ENCODE assay signal across 8 cellular contexts in the genomic region with DNA sequence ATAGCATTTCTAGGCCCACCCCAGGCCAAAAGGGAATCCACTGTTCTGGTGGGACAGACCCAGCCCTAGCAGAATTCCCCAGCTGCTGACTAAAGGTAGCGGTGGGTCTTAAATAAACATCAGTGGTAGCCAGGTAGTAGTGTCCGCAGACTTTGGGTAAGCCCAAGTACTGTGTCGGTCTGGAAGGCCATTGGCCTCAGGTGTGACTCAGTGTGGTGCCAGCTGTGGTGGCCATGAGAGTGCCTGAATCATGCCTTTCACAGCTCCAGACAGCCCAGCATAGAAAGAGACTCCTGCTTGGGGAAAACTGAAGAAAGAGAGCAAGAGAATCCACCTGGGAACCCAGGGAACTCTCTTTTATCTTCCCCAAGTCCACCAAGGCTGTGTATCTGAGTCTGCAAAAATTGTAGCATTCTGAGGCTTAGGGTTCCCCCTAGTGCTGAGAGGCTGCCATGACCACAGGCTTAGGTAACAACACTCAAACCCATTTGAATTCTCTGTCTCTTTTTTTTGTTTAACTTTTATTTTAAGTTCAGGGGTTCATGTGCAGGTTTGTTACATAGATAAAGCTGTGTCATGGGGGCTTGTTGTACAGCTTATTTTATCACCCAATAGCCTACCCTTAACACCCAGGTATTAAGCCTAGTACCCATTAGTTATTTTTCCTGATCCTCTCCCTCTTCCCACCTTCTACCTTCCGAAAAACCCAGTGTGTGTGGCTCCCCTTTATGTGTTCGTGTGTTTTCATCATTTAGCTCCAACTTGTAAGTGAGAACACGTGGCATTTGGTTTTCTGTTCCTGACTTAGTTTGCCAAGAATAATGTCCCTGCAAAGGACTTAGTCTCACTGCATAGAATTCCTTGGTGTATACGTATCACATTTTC. TPM values are rescaled to one million over a fixed set of nuclear protein-coding genes. Genes with fewer than 3 reads are reported as not detected.
DNase-seq lines count a peak whose midpoint lies in the region; ATAC-seq, FAIRE-seq and TF ChIP-seq lines count a peak whose summit lies in the region.

No MANE protein-coding gene starts in this region.

- no peak for TF ChIP-seq POLR2A in endothelial cell of umbilical vein (IDR thresholded peaks at IDR 0.05; ENCODE audit: low read depth, low read length)

- H3K27ac ChIP-seq in endothelial cell of umbilical vein (ENCODE audit: insufficient read depth, low read depth, low read length): no peak overlapping the region

- no peak overlapping the region for H3K4me2 ChIP-seq in endothelial cell of umbilical vein (ENCODE audit: insufficient read depth, low read length)

- H3K4me3 ChIP-seq in endothelial cell of umbilical vein (replicated peaks in 1 of 3; ENCODE audit: insufficient read depth in 1 of 3, low read depth in 1 of 3, low read length in 3 of 3) (no peak overlapping the region), mucosa of descending colon (no peak overlapping the region)

- H3K27ac Mint-ChIP-seq in activated CD4-positive, alpha-beta memory T cell treated with anti-CD3 and anti-CD28 coated beads for 36 hours: no peak overlapping the region

- H2AFZ ChIP-seq in endothelial cell of umbilical vein (ENCODE audit: low read depth, low read length): no peak overlapping the region

- H3K9ac ChIP-seq in endothelial cell of umbilical vein (replicated peaks; ENCODE audit: extremely low read depth, insufficient read depth, low read length): no peak overlapping the region

- TF ChIP-seq CTCF in endothelial cell of umbilical vein (IDR thresholded peaks at IDR 0.05; ENCODE audit: extremely low read depth in 1 of 2, insufficient read depth in 1 of 2, low read depth in 1 of 2, low read length in 2 of 2) (peak; percentile 83 to 86), mucosa of descending colon (IDR thresholded peaks at IDR 0.05) (peak; percentile 59)

- intact Hi-C loops in activated CD4-positive, alpha-beta memory T cell treated with anti-CD3 and anti-CD28 coated beads for 36 hours (cut with micrococcal nuclease): loop anchor here (1.0 to 5.0 kb wide), 3 partner anchors 88 to 241 kb away; no protein-coding TSS in a partner anchor
- intact Hi-C loops in endothelial cell of umbilical vein (cut with micrococcal nuclease): loop anchor here (1.0 kb wide), 5 partner anchors 86 to 318 kb away; no protein-coding TSS in a partner anchor
- intact Hi-C loops in mucosa of descending colon (cut with DNase I, micrococcal nuclease): loop anchor here in 1 of 2 donors (2.0 kb wide), 1 partner anchor 242 kb away; no protein-coding TSS in a partner anchor

- peak; percentile 77 for ATAC-seq in mucosa of descending colon
- ATAC-seq in stimulated activated naive CD8-positive, alpha-beta T cell treated with anti-CD3 and anti-CD28 coated beads, Interleukin-15, Interleukin-2, amounts not matched to agents 100 U/mL and 50 U/mL, for 24 hours: peak; percentile 55
- no peak for ATAC-seq in HG02852 (IDR thresholded peaks at IDR 0.05; ENCODE audit: unreplicated experiment)

- peaks cover 2 to 4% of the 10 kb centered on the region in 2 experiments for H3K27me3 ChIP-seq in endothelial cell of umbilical vein (ENCODE audit: control insufficient read depth in 2 of 2, insufficient read depth in 2 of 2, low read length in 2 of 2)

- H3K36me3 Mint-ChIP-seq in activated CD4-positive, alpha-beta memory T cell treated with anti-CD3 and anti-CD28 coated beads for 36 hours: no peaks in the 10 kb centered on the region

- no peaks in the 10 kb centered on the region for H3K79me2 ChIP-seq in endothelial cell of umbilical vein (ENCODE audit: control insufficient read depth, insufficient read depth, low read length)

- peak; percentile 29 for DNase-seq in COLO668 (lab: John Stamatoyannopoulos, UW; ENCODE audit: unreplicated experiment)
- DNase-seq in GOT3 (lab: John Stamatoyannopoulos, UW): peak; percentile 32
- peak; percentile 36 for DNase-seq in NCI-H2227 (lab: John Stamatoyannopoulos, UW; ENCODE audit: unreplicated experiment)
- DNase-seq in activated CD4-positive, alpha-beta memory T cell treated with anti-CD3 and anti-CD28 coated beads for 36 hours: peak; percentile 67
- peak; percentile 73 for DNase-seq in endothelial cell of umbilical vein (ENCODE audit: low read depth, low spot score)
- DNase-seq in mucosa of descending colon: peak in 2 of 3 donors; percentile 55 to 79
- DNase-seq in stimulated activated naive CD8-positive, alpha-beta T cell treated with anti-CD3 and anti-CD28 coated beads, Interleukin-15, Interleukin-2, amounts not matched to agents 100 U/mL and 50 U/mL, for 24 hours: peak; percentile 49

- H3K9me3 ChIP-seq in endothelial cell of umbilical vein (replicated peaks; ENCODE audit: control insufficient read depth, insufficient read depth, low read length): no peaks in the 10 kb centered on the region
- no peaks in the 10 kb centered on the region for H3K9me3 ChIP-seq in mucosa of descending colon

- dilution Hi-C loops in endothelial cell of umbilical vein (cut with MboI; ENCODE audit: extremely low pct_ligation_motif_present, low sequenced_read_pairs): no loop called here

- no peaks in the 10 kb centered on the region for H3K4me1 ChIP-seq in endothelial cell of umbilical vein (ENCODE audit: control insufficient read depth, extremely low read depth, insufficient read depth, low read length)
- no peaks in the 10 kb centered on the region for H3K4me1 ChIP-seq in mucosa of descending colon (ENCODE audit: low read depth)

- H3K4me3 Mint-ChIP-seq in activated CD4-positive, alpha-beta memory T cell treated with anti-CD3 and anti-CD28 coated beads for 36 hours: no peak overlapping the region

- no TSS peak for BruUV-seq in endothelial cell of umbilical vein (replicated peaks; lab: Mats Ljungman, UMichigan)

- CTCF ChIA-PET in activated CD4-positive, alpha-beta memory T cell treated with anti-CD3 and anti-CD28 coated beads for 36 hours (lab: Charles Lee): interaction anchor here (0.7 to 3.3 kb wide), 13 partner anchors 11 to 440 kb away, joined by 3 to 23 read pairs (median 4); no protein-coding TSS in a partner anchor
- CTCF ChIA-PET in endothelial cell of umbilical vein (lab: Charles Lee): interaction anchor here (1.2 to 4.5 kb wide), 5 partner anchors 87 to 236 kb away, joined by 3 to 35 read pairs (median 4); no protein-coding TSS in a partner anchor

- H3K36me3 ChIP-seq in endothelial cell of umbilical vein (ENCODE audit: control insufficient read depth in 2 of 2, extremely low read depth in 1 of 2, insufficient read depth in 2 of 2, low read length in 2 of 2) (no peaks in the 10 kb centered on the region), mucosa of descending colon (ENCODE audit: low read depth) (no peaks in the 10 kb centered on the region)

- FAIRE-seq in endothelial cell of umbilical vein (lab: Jason Lieb, UNC): peak; percentile 74

- H3K9me3 Mint-ChIP-seq in activated CD4-positive, alpha-beta memory T cell treated with anti-CD3 and anti-CD28 coated beads for 36 hours: no peaks in the 10 kb centered on the region

- H3K27me3 Mint-ChIP-seq in activated CD4-positive, alpha-beta memory T cell treated with anti-CD3 and anti-CD28 coated beads for 36 hours: peaks cover 3% of the 10 kb centered on the region

- H3K4me1 Mint-ChIP-seq in activated CD4-positive, alpha-beta memory T cell treated with anti-CD3 and anti-CD28 coated beads for 36 hours (ENCODE audit: low read depth): no peaks in the 10 kb centered on the region

- no peaks in the 10 kb centered on the region for H4K20me1 ChIP-seq in endothelial cell of umbilical vein (replicated peaks; ENCODE audit: control insufficient read depth, extremely low read depth, insufficient read depth, low read length)

- POLR2A ChIA-PET in activated CD4-positive, alpha-beta memory T cell treated with anti-CD3 and anti-CD28 coated beads for 36 hours (lab: Charles Lee): no interaction called here
- POLR2A ChIA-PET in endothelial cell of umbilical vein (lab: Charles Lee): no interaction called here

- H3K9me1 ChIP-seq in endothelial cell of umbilical vein (replicated peaks; ENCODE audit: control insufficient read depth, extremely low read depth, insufficient read depth, low read length): no peaks in the 10 kb centered on the region

TF ChIP-seq in endothelial cell of umbilical vein, 7 proteins besides CTCF, POLR2A, EP300 and RAD21:
- TF ChIP-seq POLR2AphosphoS5 (IDR thresholded peaks at IDR 0.05; ENCODE audit: insufficient read depth, low read depth, low read length): no peak
TF ChIP-seq in endothelial cell of umbilical vein: peak in this region for 0.

RNA-seq across cellular contexts. Expression of a gene that starts 16.7 kb away (rescaled TPM):
- total RNA-seq in activated CD4-positive, alpha-beta memory T cell treated with anti-CD3 and anti-CD28 coated beads for 36 hours: not detected
- 7.5 and 10.7 TPM in 2 replicates for total RNA-seq in endothelial cell of umbilical vein
- 1.9 and 2.8 TPM in 2 replicates for polyA plus RNA-seq in endothelial cell of umbilical vein
- polyA plus RNA-seq in endothelial cell of umbilical vein (2011; cell fraction: cytosol; rRNA removed): 4.2 TPM in 2 replicates
- 15.0 and 16.5 TPM in 2 replicates for polyA plus RNA-seq in endothelial cell of umbilical vein (2011; cell fraction: nucleus; rRNA removed)
- 9.0 and 11.9 TPM in 2 replicates for polyA plus RNA-seq in endothelial cell of umbilical vein (2012)
- polyA minus RNA-seq in endothelial cell of umbilical vein: 10.4 and 38.0 TPM in 2 replicates
- 2.0 TPM for polyA minus RNA-seq in endothelial cell of umbilical vein (2011; cell fraction: cytosol; rRNA and poly(A)+ RNA removed)
- 16.6 and 24.8 TPM in 2 replicates for polyA minus RNA-seq in endothelial cell of umbilical vein (2011; cell fraction: nucleus; rRNA and poly(A)+ RNA removed)
- 10 to 100 TPM in 2 of 3 donors, 1 to 10 TPM in 1; 9.5 to 33.5 (median 12.6) TPM for total RNA-seq in mucosa of descending colon

RNA-seq across cellular contexts. Expression of a gene that starts 43.0 kb away (rescaled TPM):
- total RNA-seq in activated CD4-positive, alpha-beta memory T cell treated with anti-CD3 and anti-CD28 coated beads for 36 hours: not detected
- total RNA-seq in endothelial cell of umbilical vein (not detected in 2 replicates), mucosa of descending colon (100 to 1,000 TPM in 2 of 3 donors, 1 to 10 TPM in 1; 7.6 to 168 (median 153) TPM)
- not detected in 2 replicates for polyA plus RNA-seq in endothelial cell of umbilical vein
- polyA plus RNA-seq in endothelial cell of umbilical vein (2011; cell fraction: cytosol; rRNA removed): not detected in 2 replicates
- polyA plus RNA-seq in endothelial cell of umbilical vein (2011; cell fraction: nucleus; rRNA removed): not detected in 2 replicates
- polyA plus RNA-seq in endothelial cell of umbilical vein (2012): not detected in 2 replicates
- not detected in 2 replicates for polyA minus RNA-seq in endothelial cell of umbilical vein
- not detected for polyA minus RNA-seq in endothelial cell of umbilical vein (2011; cell fraction: cytosol; rRNA and poly(A)+ RNA removed)
- not detected in 2 replicates for polyA minus RNA-seq in endothelial cell of umbilical vein (2011; cell fraction: nucleus; rRNA and poly(A)+ RNA removed)
